Comparison of ENCODE assay signal across 9 cellular contexts in the genomic region with DNA sequence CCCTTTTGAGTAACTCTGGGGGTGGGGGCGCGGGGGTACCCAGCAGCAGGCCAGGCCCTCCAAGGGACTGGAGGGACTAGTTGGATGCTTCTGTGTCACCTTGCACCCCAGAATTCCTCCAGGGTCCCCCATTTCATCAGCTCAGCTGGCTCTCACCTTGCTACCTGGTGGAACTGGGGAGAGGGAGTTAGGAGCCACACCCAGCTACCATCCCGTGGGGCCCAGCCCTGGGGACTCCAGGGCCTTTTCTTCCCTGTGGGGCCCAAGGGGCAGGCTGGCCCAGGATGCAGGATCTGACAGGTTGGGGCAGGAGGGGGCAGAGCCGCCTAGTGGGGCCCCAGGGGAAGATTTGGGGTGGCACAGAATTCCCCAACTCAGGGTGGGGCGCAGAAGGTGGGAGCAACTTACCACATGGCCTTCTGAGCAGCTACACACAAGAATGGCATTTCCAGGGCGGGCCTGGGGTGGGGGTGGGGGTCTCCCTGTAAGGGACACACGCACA. TPM values are rescaled to one million over a fixed set of nuclear protein-coding genes. Genes with fewer than 3 reads are reported as not detected.
DNase-seq lines count a peak whose midpoint lies in the region; ATAC-seq and TF ChIP-seq lines count a peak whose summit lies in the region.
"Had no signal": no experiment of that assay in that cellular context is flagged by ENCODE, and none has a peak within 500 bp of the region (broad histone marks: within the 10 kb centered on the region; RNA-seq: fewer than 3 reads in every experiment).

No MANE protein-coding gene starts in this region.

- H3K4me1 ChIP-seq in HEK293 (ENCODE audit: control insufficient read depth, insufficient read depth, low read length) = peaks cover 29% of the 10 kb centered on the region

- no peaks in the 10 kb centered on the region for H3K9me3 ChIP-seq in HEK293 (ENCODE audit: control insufficient read depth, insufficient read depth, low read depth, low read length)

- H3K27ac Mint-ChIP-seq in activated CD8-positive, alpha-beta T cell treated with anti-CD3 and anti-CD28 coated beads for 36 hours = peak overlapping the region; percentile 83
- H3K27ac Mint-ChIP-seq in stimulated activated effector memory CD8-positive, alpha-beta T cell treated with anti-CD3 and anti-CD28 coated beads, Interleukin-12 subunit alpha, Interleukin-12 subunit beta, amount 100 ng/mL, for 72 hours = peak overlapping the region; percentile 100

- no peaks in the 10 kb centered on the region for H3K36me3 ChIP-seq in HEK293 (ENCODE audit: control insufficient read depth in 2 of 2, insufficient read depth in 1 of 2, low read length in 2 of 2)

- H3K27me3 Mint-ChIP-seq in activated CD8-positive, alpha-beta T cell treated with anti-CD3 and anti-CD28 coated beads for 36 hours = no peaks in the 10 kb centered on the region

- no peak overlapping the region; the same call in 1 of the 2 replicates for H3K27ac ChIP-seq in HEK293 (ENCODE audit: extremely low read depth, low read depth, low read length)

- H3K4me3 Mint-ChIP-seq in activated CD8-positive, alpha-beta T cell treated with anti-CD3 and anti-CD28 coated beads for 36 hours = peak overlapping the region; percentile 82
- peak overlapping the region; percentile 96 for H3K4me3 Mint-ChIP-seq in stimulated activated effector memory CD8-positive, alpha-beta T cell treated with anti-CD3 and anti-CD28 coated beads, Interleukin-12 subunit alpha, Interleukin-12 subunit beta, amount 100 ng/mL, for 72 hours

- H3K4me1 Mint-ChIP-seq in activated CD8-positive, alpha-beta T cell treated with anti-CD3 and anti-CD28 coated beads for 36 hours (ENCODE audit: low read depth) = peaks cover 37% of the 10 kb centered on the region
- peaks cover 55% of the 10 kb centered on the region for H3K4me1 Mint-ChIP-seq in stimulated activated effector memory CD8-positive, alpha-beta T cell treated with anti-CD3 and anti-CD28 coated beads, Interleukin-12 subunit alpha, Interleukin-12 subunit beta, amount 100 ng/mL, for 72 hours

- H3K9me3 Mint-ChIP-seq in activated CD8-positive, alpha-beta T cell treated with anti-CD3 and anti-CD28 coated beads for 36 hours = no peaks in the 10 kb centered on the region
- no peaks in the 10 kb centered on the region for H3K9me3 Mint-ChIP-seq in stimulated activated effector memory CD8-positive, alpha-beta T cell treated with anti-CD3 and anti-CD28 coated beads, Interleukin-12 subunit alpha, Interleukin-12 subunit beta, amount 100 ng/mL, for 72 hours

- POLR2A ChIA-PET in HEK293 (lab: Yijun Ruan, JAX) = interaction anchor here (1.0 to 1.8 kb wide), 3 partner anchors 8 to 18 kb away, joined by 3 to 5 read pairs (median 5); no protein-coding TSS in a partner anchor
- POLR2A ChIA-PET in activated CD8-positive, alpha-beta T cell treated with anti-CD3 and anti-CD28 coated beads for 36 hours (lab: Charles Lee) = no interaction called here

- H3K36me3 Mint-ChIP-seq in activated CD8-positive, alpha-beta T cell treated with anti-CD3 and anti-CD28 coated beads for 36 hours (ENCODE audit: low read depth) = peaks cover 22% of the 10 kb centered on the region
- peaks cover 80% of the 10 kb centered on the region for H3K36me3 Mint-ChIP-seq in stimulated activated effector memory CD8-positive, alpha-beta T cell treated with anti-CD3 and anti-CD28 coated beads, Interleukin-12 subunit alpha, Interleukin-12 subunit beta, amount 100 ng/mL, for 72 hours

- intact Hi-C loops in activated CD8-positive, alpha-beta T cell treated with anti-CD3 and anti-CD28 coated beads for 36 hours (cut with micrococcal nuclease) = no loop called here

- CTCF ChIA-PET in HEK293 (lab: Yijun Ruan, JAX) = interaction anchor here (0.6 to 1.4 kb wide), 2 partner anchors 9 to 1047 kb away, joined by 3 to 5 read pairs; no protein-coding TSS in a partner anchor
- CTCF ChIA-PET in activated CD8-positive, alpha-beta T cell treated with anti-CD3 and anti-CD28 coated beads for 36 hours (lab: Charles Lee) = no interaction called here

- TF ChIP-seq CTCF in HEK293 (tag by site-specific recombination; IDR thresholded peaks at IDR 0.05) = no peak
- TF ChIP-seq CTCF in activated CD8-positive, alpha-beta T cell treated with anti-CD3 and anti-CD28 coated beads for 36 hours (IDR thresholded peaks at IDR 0.05) = no peak

- H3K4me3 ChIP-seq in HEK293 (ENCODE audit: low read depth, low read length) = no peak overlapping the region

- no peak for DNase-seq in activated CD8-positive, alpha-beta T cell treated with anti-CD3 and anti-CD28 coated beads for 36 hours
- DNase-seq in iPS-NIHi7 (ENCODE audit: extremely low spot score) (peak; percentile 3), kidney glomerular epithelial cell (lab: John Stamatoyannopoulos, UW) (no peak)
- no peak for DNase-seq in stimulated activated effector memory CD8-positive, alpha-beta T cell treated with anti-CD3 and anti-CD28 coated beads, Interleukin-12 subunit alpha, Interleukin-12 subunit beta, amount 100 ng/mL, for 72 hours (ENCODE audit: low spot score in 2 of 2)

- no peak for ATAC-seq in activated CD8-positive, alpha-beta T cell treated with anti-CD3 and anti-CD28 coated beads for 36 hours
- ATAC-seq in stimulated activated effector memory CD8-positive, alpha-beta T cell treated with anti-CD3 and anti-CD28 coated beads, Interleukin-12 subunit alpha, Interleukin-12 subunit beta, amount 100 ng/mL, for 72 hours = no peak
- no peak for ATAC-seq in GM19395 (IDR thresholded peaks at IDR 0.05; ENCODE audit: unreplicated experiment)
- ATAC-seq in HG03521 (IDR thresholded peaks at IDR 0.05; ENCODE audit: unreplicated experiment) = no peak
- no peak for ATAC-seq in HG02870 (IDR thresholded peaks at IDR 0.05; ENCODE audit: unreplicated experiment)

TF ChIP-seq in HEK293, 187 proteins besides CTCF, POLR2A, EP300 and RAD21 (continues in another document):
- TF ChIP-seq SP2 (tag by site-specific recombination; IDR thresholded peaks at IDR 0.05) (no peak), GLI2 (tag by site-specific recombination; IDR thresholded peaks at IDR 0.05; ENCODE audit: borderline replicate concordance, low read depth) (no peak), ZNF791 (tag by site-specific recombination; IDR thresholded peaks at IDR 0.05) (no peak), ZNF239 (tag by site-specific recombination; IDR thresholded peaks at IDR 0.05) (no peak), ZNF621 (tag by site-specific recombination; IDR thresholded peaks at IDR 0.05) (no peak), ZNF404 (tag by site-specific recombination; IDR thresholded peaks at IDR 0.05) (no peak), KLF1 (tag by site-specific recombination; IDR thresholded peaks at IDR 0.05) (0 out of 2 replicates have a peak, but pooled peaks have one; percentile 7)
- TF ChIP-seq, protein P1, sequence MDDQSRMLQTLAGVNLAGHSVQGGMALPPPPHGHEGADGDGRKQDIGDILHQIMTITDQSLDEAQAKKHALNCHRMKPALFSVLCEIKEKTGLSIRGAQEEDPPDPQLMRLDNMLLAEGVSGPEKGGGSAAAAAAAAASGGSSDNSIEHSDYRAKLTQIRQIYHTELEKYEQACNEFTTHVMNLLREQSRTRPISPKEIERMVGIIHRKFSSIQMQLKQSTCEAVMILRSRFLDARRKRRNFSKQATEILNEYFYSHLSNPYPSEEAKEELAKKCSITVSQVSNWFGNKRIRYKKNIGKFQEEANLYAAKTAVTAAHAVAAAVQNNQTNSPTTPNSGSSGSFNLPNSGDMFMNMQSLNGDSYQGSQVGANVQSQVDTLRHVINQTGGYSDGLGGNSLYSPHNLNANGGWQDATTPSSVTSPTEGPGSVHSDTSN (CRISPR knock-in tag; IDR thresholded peaks at IDR 0.05) = no peak
- TF ChIP-seq, protein P2, sequence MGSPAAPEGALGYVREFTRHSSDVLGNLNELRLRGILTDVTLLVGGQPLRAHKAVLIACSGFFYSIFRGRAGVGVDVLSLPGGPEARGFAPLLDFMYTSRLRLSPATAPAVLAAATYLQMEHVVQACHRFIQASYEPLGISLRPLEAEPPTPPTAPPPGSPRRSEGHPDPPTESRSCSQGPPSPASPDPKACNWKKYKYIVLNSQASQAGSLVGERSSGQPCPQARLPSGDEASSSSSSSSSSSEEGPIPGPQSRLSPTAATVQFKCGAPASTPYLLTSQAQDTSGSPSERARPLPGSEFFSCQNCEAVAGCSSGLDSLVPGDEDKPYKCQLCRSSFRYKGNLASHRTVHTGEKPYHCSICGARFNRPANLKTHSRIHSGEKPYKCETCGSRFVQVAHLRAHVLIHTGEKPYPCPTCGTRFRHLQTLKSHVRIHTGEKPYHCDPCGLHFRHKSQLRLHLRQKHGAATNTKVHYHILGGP (tag by site-specific recombination; IDR thresholded peaks at IDR 0.05) = no peak
- TF ChIP-seq, protein P3, sequence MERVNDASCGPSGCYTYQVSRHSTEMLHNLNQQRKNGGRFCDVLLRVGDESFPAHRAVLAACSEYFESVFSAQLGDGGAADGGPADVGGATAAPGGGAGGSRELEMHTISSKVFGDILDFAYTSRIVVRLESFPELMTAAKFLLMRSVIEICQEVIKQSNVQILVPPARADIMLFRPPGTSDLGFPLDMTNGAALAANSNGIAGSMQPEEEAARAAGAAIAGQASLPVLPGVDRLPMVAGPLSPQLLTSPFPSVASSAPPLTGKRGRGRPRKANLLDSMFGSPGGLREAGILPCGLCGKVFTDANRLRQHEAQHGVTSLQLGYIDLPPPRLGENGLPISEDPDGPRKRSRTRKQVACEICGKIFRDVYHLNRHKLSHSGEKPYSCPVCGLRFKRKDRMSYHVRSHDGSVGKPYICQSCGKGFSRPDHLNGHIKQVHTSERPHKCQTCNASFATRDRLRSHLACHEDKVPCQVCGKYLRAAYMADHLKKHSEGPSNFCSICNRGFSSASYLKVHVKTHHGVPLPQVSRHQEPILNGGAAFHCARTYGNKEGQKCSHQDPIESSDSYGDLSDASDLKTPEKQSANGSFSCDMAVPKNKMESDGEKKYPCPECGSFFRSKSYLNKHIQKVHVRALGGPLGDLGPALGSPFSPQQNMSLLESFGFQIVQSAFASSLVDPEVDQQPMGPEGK (tag by site-specific recombination; IDR thresholded peaks at IDR 0.05) = no peak; the same call in 1 of the 2 replicates

RNA-seq across cellular contexts. Expression of a gene that starts 32.8 kb away (rescaled TPM):
- total RNA-seq in activated CD8-positive, alpha-beta T cell treated with anti-CD3 and anti-CD28 coated beads for 36 hours = 1 to 10 TPM in 1 of 2 experiments, under 1 TPM in 1; 0.56 to 1.3 TPM
- total RNA-seq: mononuclear cell had no signal

RNA-seq across cellular contexts. Expression of a gene that starts 48.9 kb away (rescaled TPM):
- 1 to 10 TPM; 6.6 to 6.8 TPM for total RNA-seq in activated CD8-positive, alpha-beta T cell treated with anti-CD3 and anti-CD28 coated beads for 36 hours
